ENCODE assay signal across 15 cellular contexts in the genomic region with DNA sequence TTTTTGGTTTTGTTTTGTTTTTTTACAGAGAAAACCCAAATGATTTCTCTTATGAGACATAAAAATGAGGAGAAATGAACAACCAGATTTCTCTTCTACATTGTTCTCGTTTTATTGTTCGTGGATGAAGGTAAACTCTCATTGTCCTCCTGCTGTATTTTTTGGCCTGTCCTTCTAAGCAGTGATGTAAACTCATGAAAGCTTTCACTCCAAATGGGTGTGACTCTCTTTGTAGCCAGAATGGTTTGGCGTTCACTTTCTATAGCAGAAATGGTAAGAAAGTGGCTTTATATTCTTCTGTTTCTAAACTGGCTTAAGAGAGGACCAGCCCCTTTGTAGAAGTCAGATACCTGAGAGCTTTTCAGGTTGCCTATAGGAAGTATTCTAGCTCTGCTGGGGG. TPM values are rescaled to one million over a fixed set of nuclear protein-coding genes. Genes with fewer than 3 reads are reported as not detected.
DNase-seq lines count a peak whose midpoint lies in the region; ATAC-seq, FAIRE-seq and TF ChIP-seq lines count a peak whose summit lies in the region.
"Had no signal": no experiment of that assay in that cellular context is flagged by ENCODE, and none has a peak within 500 bp of the region (broad histone marks: within the 10 kb centered on the region; RNA-seq: fewer than 3 reads in every experiment).

No MANE protein-coding gene starts in this region.

- H3K9me3 ChIP-seq in heart right ventricle (no peaks in the 10 kb centered on the region), muscle layer of duodenum (ENCODE audit: control insufficient read depth in 1 of 2, low read length in 2 of 2) (no peaks in the 10 kb centered on the region)

- peak in 1 of 8 donors; percentile 15 for ATAC-seq in heart right ventricle
- no peak for ATAC-seq in Right ventricle myocardium superior (ENCODE audit: poor library complexity)
- no peak for ATAC-seq in GM19023 (IDR thresholded peaks at IDR 0.05; ENCODE audit: unreplicated experiment)

- H3K4me3 ChIP-seq in heart right ventricle (no peak overlapping the region), muscle layer of duodenum (ENCODE audit: low read depth in 1 of 2, low read length in 2 of 2) (no peak overlapping the region)

- H3K27ac ChIP-seq in heart right ventricle (peak overlapping the region in 8 of 10 donors; percentile 71 to 84 (median 78)), muscle layer of duodenum (ENCODE audit: low read length) (peak overlapping the region; percentile 67)

- no peaks in the 10 kb centered on the region for H3K36me3 ChIP-seq in heart right ventricle
- no peaks in the 10 kb centered on the region for H3K36me3 ChIP-seq in muscle layer of duodenum (ENCODE audit: control insufficient read depth in 1 of 2, insufficient read depth in 2 of 2, low read length in 2 of 2)

- no peak for TF ChIP-seq CTCF in heart right ventricle (IDR thresholded peaks at IDR 0.05)

- FAIRE-seq in urothelium cell line (lab: Jason Lieb, UNC): no peak
- FAIRE-seq: A204.1, islet of Langerhans, small intestine had no signal

- no peak for DNase-seq in heart right ventricle
- DNase-seq in Right ventricle myocardium superior: no peak
- peak; percentile 37 for DNase-seq in dermis blood vessel endothelial cell
- DNase-seq in GOT3 (lab: John Stamatoyannopoulos, UW): no peak
- no peak for DNase-seq in urothelium cell line (ENCODE audit: low spot score)
- DNase-seq in NCI-H2107 (lab: John Stamatoyannopoulos, UW): no peak
- DNase-seq: activated naive CD4-positive, alpha-beta T cell treated with anti-CD3 and anti-CD28 coated beads, Interleukin-2, amount 50 U/mL, for 16 hours; naive B cell; NCI-H1092 treated with DMSO at 0.1 percent for 48 hours; NCI-H510A treated with DMSO at 0.1 percent for 48 hours had no signal

- intact Hi-C loops in heart right ventricle (cut with DNase I) (loop anchor here in 1 of 10 donors (1.0 kb wide), 1 partner anchor 15 kb away; the partner anchor contains the start of gene BMAL1), Right ventricle myocardium superior (cut with DNase I) (no loop called here)

- peaks cover 0 to 32% (median 27%) of the 10 kb centered on the region in 9 donors for H3K4me1 ChIP-seq in heart right ventricle
- H3K4me1 ChIP-seq in muscle layer of duodenum (ENCODE audit: control insufficient read depth in 1 of 2, insufficient read depth in 2 of 2, low read length in 2 of 2): peaks cover 12 to 28% of the 10 kb centered on the region in 2 donors

- 52 to 66% methylated on average over 3 of the region's 3 CpGs for WGBS in heart right ventricle, 2 donors

- H3K27me3 ChIP-seq in heart right ventricle (peaks cover 0 to 6% (median 0%) of the 10 kb centered on the region in 7 donors), muscle layer of duodenum (ENCODE audit: low read depth, low read length) (no peaks in the 10 kb centered on the region)

RNA-seq across cellular contexts. Expression of gene BMAL1, which starts 15.5 kb away (rescaled TPM):
- total RNA-seq in heart right ventricle (10 to 100 TPM in 5 of 10 donors, 1 to 10 TPM in 5; 2.9 to 19.9 (median 7.9) TPM), Right ventricle myocardium superior (9.8 TPM), dermis blood vessel endothelial cell (11.6 and 13.3 TPM in 2 replicates)
- 10 to 100 TPM in 1 of 2 donors, 1 to 10 TPM in 1; 9.8 to 14.7 TPM for polyA plus RNA-seq in heart right ventricle
